12 cellular contexts compared by ENCODE assay signal in the genomic region with DNA sequence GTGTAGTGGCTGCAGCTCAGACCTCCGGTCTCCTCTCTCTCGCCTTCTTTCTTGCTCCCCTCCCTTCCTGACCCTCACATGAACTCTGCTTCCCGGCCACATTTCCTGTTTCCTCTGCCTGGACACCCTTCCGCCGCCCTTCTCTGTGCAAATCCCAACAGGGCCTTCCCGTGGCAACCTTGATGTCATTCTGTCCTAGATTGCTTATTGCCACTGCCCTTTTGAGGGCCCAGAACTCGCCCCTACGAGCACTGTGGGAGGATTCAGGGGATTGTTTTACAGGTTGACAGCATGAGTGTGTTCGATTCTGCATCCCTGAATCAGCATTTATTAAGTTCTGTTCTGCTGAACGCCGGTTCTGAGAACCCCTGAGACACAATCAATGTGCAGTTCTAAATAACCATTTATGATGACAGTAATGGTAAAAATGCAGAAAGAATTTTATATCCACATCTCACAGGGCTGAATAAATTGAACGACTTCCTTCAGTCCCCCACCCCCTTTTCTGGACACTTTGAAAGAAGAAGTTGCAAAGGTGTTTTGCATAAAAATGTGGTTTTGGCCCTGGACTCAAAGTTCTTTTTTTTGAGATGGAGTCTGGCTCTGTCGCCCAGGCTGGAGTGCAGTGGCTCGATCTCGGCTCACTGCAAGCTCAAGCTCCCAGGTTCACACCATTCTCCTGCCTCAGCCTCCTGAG. TPM values are rescaled to one million over a fixed set of nuclear protein-coding genes. Genes with fewer than 3 reads are reported as not detected.
DNase-seq lines count a peak whose midpoint lies in the region; ATAC-seq, FAIRE-seq and TF ChIP-seq lines count a peak whose summit lies in the region.
"Had no signal": no experiment of that assay in that cellular context is flagged by ENCODE, and none has a peak within 500 bp of the region (broad histone marks: within the 10 kb centered on the region; RNA-seq: fewer than 3 reads in every experiment).

No MANE protein-coding gene starts in this region.

- peak overlapping the region; percentile 24 to 85 (median 72) for H3K27ac ChIP-seq in heart right ventricle
- H3K27ac ChIP-seq: SJSA1 had no signal

- no peak for TF ChIP-seq CTCF in heart right ventricle (IDR thresholded peaks at IDR 0.05)

- H3K4me3 ChIP-seq in heart right ventricle, result peak overlapping the region in 8 of 10 donors; percentile 2 to 49 (median 31)
- H3K4me3 ChIP-seq: SJSA1 had no signal

- DNase-seq in GM18507 (ENCODE audit: extremely low spot score, insufficient read length, low read depth) (no peak), SKM-1 (lab: John Stamatoyannopoulos, UW; ENCODE audit: unreplicated experiment) (peak; percentile 52), heart right ventricle (peak; percentile 48 to 75), sciatic nerve (ENCODE audit: low spot score) (peak; percentile 60), NCI-H446 (lab: John Stamatoyannopoulos, UW) (no peak), epidermal melanocyte (ENCODE audit: insufficient read length, low spot score) (no peak), HuH-7.5 (ENCODE audit: low spot score) (no peak)
- DNase-seq in stimulated activated CD8-positive, alpha-beta memory T cell treated with anti-CD3 and anti-CD28 coated beads, Interleukin-4, amount 100 ng/mL, for 48 hours, result no peak
- DNase-seq: DMS53, NCI-H1105 had no signal

- FAIRE-seq in GM18507 (lab: Jason Lieb, UNC), result peak; percentile 51

- peaks cover 0 to 36% (median 0%) of the 10 kb centered on the region in 9 donors for H3K36me3 ChIP-seq in heart right ventricle
- H3K36me3 ChIP-seq: SJSA1 had no signal

- peaks cover 0 to 69% (median 22%) of the 10 kb centered on the region in 9 donors for H3K4me1 ChIP-seq in heart right ventricle

- 37 to 52% methylated on average over 15 of the region's 15 CpGs for WGBS in heart right ventricle, 2 donors

- peak; percentile 79 to 92 (median 87) for ATAC-seq in heart right ventricle
- peak; percentile 73 for ATAC-seq in sciatic nerve

- H3K27me3 ChIP-seq in heart right ventricle, result no peaks in the 10 kb centered on the region
- H3K27me3 ChIP-seq: SJSA1 had no signal

- intact Hi-C loops in heart right ventricle (cut with DNase I) (loop anchor here in 3 of 10 donors (10.0 kb wide), 2 partner anchors 66 to 146 kb away; partner anchors contain the start of genes PPP2R5B (in 2 of the 3) and CDC42BPG (in 1 of the 3)), sciatic nerve (cut with DNase I) (no loop called here)

- no peaks in the 10 kb centered on the region for H3K9me3 ChIP-seq in heart right ventricle
- H3K9me3 ChIP-seq: SJSA1 had no signal

RNA-seq across cellular contexts. Expression of gene BATF2, which starts 6.4 kb away (rescaled TPM):
- 10 to 100 TPM in 1 of 10 donors, 1 to 10 TPM in 8, under 1 TPM in 1; 0.66 to 31.8 (median 1.7) TPM for total RNA-seq in heart right ventricle
- 1 to 10 TPM; 2.1 to 2.9 TPM for polyA plus RNA-seq in heart right ventricle
- total RNA-seq in sciatic nerve, result 2.9 TPM
- total RNA-seq: SJSA1 had no signal

RNA-seq across cellular contexts. Expression of gene MAJIN, which starts 18.5 kb away (rescaled TPM):
- not detected for total RNA-seq in heart right ventricle
- polyA plus RNA-seq in heart right ventricle, result not detected
- total RNA-seq in sciatic nerve, result not detected
- total RNA-seq: mucosa of gallbladder, SJSA1 had no signal

RNA-seq across cellular contexts. Expression of gene ARL2, which starts 23.6 kb away (rescaled TPM):
- total RNA-seq in heart right ventricle (100 to 1,000 TPM in 9 of 10 donors, 10 to 100 TPM in 1; 92.6 to 144 (median 117) TPM), sciatic nerve (130 TPM)
- polyA plus RNA-seq in heart right ventricle, result 100 to 1,000 TPM; 115 to 157 TPM

RNA-seq across cellular contexts. Expression of gene SNX15, which starts 36.9 kb away (rescaled TPM):
- total RNA-seq in heart right ventricle (10 to 100 TPM; 11.4 to 21.8 (median 15.2) TPM), sciatic nerve (34.4 TPM)
- polyA plus RNA-seq in heart right ventricle, result 10 to 100 TPM; 14.7 to 23.2 TPM

RNA-seq across cellular contexts. Expression of gene SAC3D1, which starts 50.6 kb away (rescaled TPM):
- total RNA-seq in heart right ventricle, result 1 to 10 TPM; 3.8 to 9.3 (median 4.8) TPM
- 10 to 100 TPM in 1 of 2 donors, 1 to 10 TPM in 1; 4.7 to 17.3 TPM for polyA plus RNA-seq in heart right ventricle
- 4.9 TPM for total RNA-seq in sciatic nerve

Comparison
In these comparisons a context has a peak if more than half of its experiments do, and no peak if none do; other contexts are left out.
1. DNase-seq: peak in SKM-1 (single experiment), heart right ventricle (2 of 2) and sciatic nerve (single experiment); none in GM18507 (single experiment), NCI-H446 (0 of 2), epidermal melanocyte (single experiment), stimulated activated CD8-positive, alpha-beta memory T cell treated with anti-CD3 and anti-CD28 coated beads, Interleukin-4, amount 100 ng/mL, for 48 hours (single experiment) and HuH-7.5 (single experiment).